16 cellular contexts compared by ENCODE assay signal in genomic region chr10:5981529-5981928, GRCh38. TPM values are rescaled to one million over a fixed set of nuclear protein-coding genes. Genes with fewer than 3 reads are reported as not detected.
DNase-seq lines count a peak whose midpoint lies in the region; ATAC-seq, FAIRE-seq and TF ChIP-seq lines count a peak whose summit lies in the region.
"Had no signal": no experiment of that assay in that cellular context is flagged by ENCODE, and none has a peak within 500 bp of the region (broad histone marks: within the 10 kb centered on the region; RNA-seq: fewer than 3 reads in every experiment).

No MANE protein-coding gene starts in this region.

- TF ChIP-seq EP300 in K562 (IDR thresholded peaks at IDR 0.05; ENCODE audit: low read length): peak; percentile 71

- H4K20me1 ChIP-seq in K562 (replicated peaks; ENCODE audit: control insufficient read depth, insufficient read depth, low read length): no peaks in the 10 kb centered on the region

- peak in 1 of 3 experiments; percentile 7; a peak in 1 of 6 replicates for TF ChIP-seq CTCF in K562 (IDR thresholded peaks at IDR 0.05 in 2 of 3, conservative IDR thresholded peaks at IDR 0.05 in 1 of 3; ENCODE audit: insufficient read depth in 2 of 3, low read depth in 1 of 3, low read length in 3 of 3)
- no peak for TF ChIP-seq CTCF in lower leg skin (IDR thresholded peaks at IDR 0.05)
- TF ChIP-seq CTCF in mucosa of descending colon (IDR thresholded peaks at IDR 0.05): no peak

- H3K9me1 ChIP-seq in K562 (ENCODE audit: control insufficient read depth, insufficient read depth, low read length): no peaks in the 10 kb centered on the region

- ATAC-seq in K562 (no peak), mucosa of descending colon (no peak)
- ATAC-seq: A549, HepG2 had no signal

- TF ChIP-seq RAD21 in K562 (CRISPR knock-in tag; conservative IDR thresholded peaks at IDR 0.05 in 1 of 2, IDR thresholded peaks at IDR 0.05 in 1 of 2): no peak

- H3K27ac ChIP-seq in K562 (ENCODE audit: extremely low read depth, low read depth, low read length): no peak overlapping the region; the same call in 2 of the 3 replicates
- H3K27ac ChIP-seq: A549, C4-2B had no signal

- POLR2A ChIA-PET in K562 (lab: Yijun Ruan, JAX): interaction anchor here (1.3 kb wide), 1 partner anchor 20 kb away, joined by 3 read pairs; no protein-coding TSS in a partner anchor

- H3K36me3 ChIP-seq in K562 (ENCODE audit: control insufficient read depth, insufficient read depth, low read length) (no peaks in the 10 kb centered on the region), mucosa of descending colon (ENCODE audit: low read depth) (no peaks in the 10 kb centered on the region)
- H3K36me3 ChIP-seq: BE2C had no signal

- TF ChIP-seq POLR2A in K562 (conservative IDR thresholded peaks at IDR 0.05) (no peak), lower leg skin (IDR thresholded peaks at IDR 0.05) (no peak)

- in situ Hi-C loops in SK-MEL-5 (cut with HindIII; ENCODE audit: low pct_unique_long_range_greater_than_20kb, low sequenced_read_pairs) (no loop called here), K562 (cut with MboI) (no loop called here)

- BruUV-seq in K562 (replicated peaks; lab: Mats Ljungman, UMichigan): no TSS peak

- CTCF ChIA-PET in K562 (lab: Yijun Ruan, JAX; ENCODE audit: low intra/inter-chr PET ratio): no interaction called here

- H3K4me3 ChIP-seq in K562 (no peak overlapping the region), lower leg skin (ENCODE audit: low read depth, poor library complexity, severe bottlenecking) (no peak overlapping the region), mucosa of descending colon (no peak overlapping the region)
- H3K4me3 ChIP-seq: A549 had no signal

- 2% methylated on average over 9 of the region's 9 CpGs for WGBS in K562 (ENCODE audit: insufficient coverage, low coverage, missing lambda C conversion rate)
- WGBS in lower leg skin, 2 donors: 85 to 96% methylated on average over 9 of the region's 9 CpGs

- FAIRE-seq in K562 (lab: Jason Lieb, UNC): peak; percentile 72
- FAIRE-seq: A549, GM12891, HepG2 had no signal

- no peaks in the 10 kb centered on the region for H3K9me3 ChIP-seq in K562 (replicated peaks; ENCODE audit: control insufficient read depth, insufficient read depth, low read depth, low read length)
- no peaks in the 10 kb centered on the region for H3K9me3 ChIP-seq in mucosa of descending colon
- H3K9me3 ChIP-seq: A549, BE2C had no signal

- peak overlapping the region; percentile 80 for H3K4me2 ChIP-seq in K562 (ENCODE audit: insufficient read depth, low read length)
- H3K4me2 ChIP-seq: A549 had no signal

- peaks cover 12 to 25% of the 10 kb centered on the region in 2 experiments; a peak in 4 of 5 replicates for H3K4me1 ChIP-seq in K562 (replicated peaks in 1 of 2; ENCODE audit: control insufficient read depth in 2 of 2, insufficient read depth in 2 of 2, low read length in 2 of 2)
- H3K4me1 ChIP-seq in mucosa of descending colon (ENCODE audit: low read depth): no peaks in the 10 kb centered on the region
- H3K4me1 ChIP-seq: BE2C had no signal

- H3K9ac ChIP-seq in K562 (ENCODE audit: insufficient read depth in 1 of 2, low read depth in 2 of 2, low read length in 2 of 2): no peak overlapping the region; a peak in 1 of 4 replicates

- H3K27me3 ChIP-seq in K562 (ENCODE audit: control insufficient read depth in 2 of 2, insufficient read depth in 2 of 2, low read length in 2 of 2): no peaks in the 10 kb centered on the region

- H2AFZ ChIP-seq in K562 (ENCODE audit: low read depth, low read length): peak overlapping the region; percentile 44; the same call in 1 of the 2 replicates

- intact Hi-C loops in K562 (cut with micrococcal nuclease) (no loop called here), lower leg skin (cut with DNase I; ENCODE audit: low total_unique reads) (no loop called here), mucosa of descending colon (cut with DNase I, micrococcal nuclease) (no loop called here)

- DNase-seq in SK-MEL-5 (ENCODE audit: low read depth, low spot score) (peak; percentile 27), K562 (ENCODE audit: extremely low read depth in 1 of 4, low spot score in 3 of 4) (peak in 3 of 4 experiments; percentile 28 to 64 (median 46)), lower leg skin (ENCODE audit: low spot score in 2 of 2) (peak; percentile 5 to 81), mucosa of descending colon (no peak), dedifferentiated amniotic fluid mesenchymal stem cell (ENCODE audit: extremely low spot score) (no peak)
- DNase-seq in stimulated activated CD4-positive, alpha-beta T cell treated with anti-CD3 and anti-CD28 coated beads, Interleukin-12 subunit alpha, Interleukin-12 subunit beta, amount 100 ng/mL, for 4 hours: no peak
- DNase-seq: BE2C; CD4-positive, alpha-beta memory T cell; DMS79; GOT3; H9 had no signal

- H3K79me2 ChIP-seq in K562 (ENCODE audit: control insufficient read depth, insufficient read depth, low read length): peaks cover 12% of the 10 kb centered on the region

TF ChIP-seq in K562, 482 proteins besides CTCF, POLR2A, EP300 and RAD21 (continues in another document):
- no peak; the same call in 1 of the 2 replicates for TF ChIP-seq EHMT2 (IDR thresholded peaks at IDR 0.05)
- TF ChIP-seq NR0B1 (IDR thresholded peaks at IDR 0.05; ENCODE audit: partially characterized antibody): no peak
- peak; percentile 74 for TF ChIP-seq CREM (IDR thresholded peaks at IDR 0.05; ENCODE audit: low read depth)
- peak; percentile 64 for TF ChIP-seq STAT5A (IDR thresholded peaks at IDR 0.05; ENCODE audit: borderline replicate concordance, low read length)
- no peak for TF ChIP-seq SMARCA5 (IDR thresholded peaks at IDR 0.05)
- TF ChIP-seq, protein P1, sequence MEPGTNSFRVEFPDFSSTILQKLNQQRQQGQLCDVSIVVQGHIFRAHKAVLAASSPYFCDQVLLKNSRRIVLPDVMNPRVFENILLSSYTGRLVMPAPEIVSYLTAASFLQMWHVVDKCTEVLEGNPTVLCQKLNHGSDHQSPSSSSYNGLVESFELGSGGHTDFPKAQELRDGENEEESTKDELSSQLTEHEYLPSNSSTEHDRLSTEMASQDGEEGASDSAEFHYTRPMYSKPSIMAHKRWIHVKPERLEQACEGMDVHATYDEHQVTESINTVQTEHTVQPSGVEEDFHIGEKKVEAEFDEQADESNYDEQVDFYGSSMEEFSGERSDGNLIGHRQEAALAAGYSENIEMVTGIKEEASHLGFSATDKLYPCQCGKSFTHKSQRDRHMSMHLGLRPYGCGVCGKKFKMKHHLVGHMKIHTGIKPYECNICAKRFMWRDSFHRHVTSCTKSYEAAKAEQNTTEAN (CRISPR knock-in tag; IDR thresholded peaks at IDR 0.05): no peak
- no peak for TF ChIP-seq JUND (IDR thresholded peaks at IDR 0.05; ENCODE audit: borderline replicate concordance, low read depth, low read length)
- TF ChIP-seq JUND (tag; IDR thresholded peaks at IDR 0.05; ENCODE audit: borderline replicate concordance, low read depth, low read length): 0 out of 3 replicates have a peak, but pooled peaks have one; percentile 21
- TF ChIP-seq CBFA2T2 (conservative IDR thresholded peaks at IDR 0.05): peak; percentile 87
- no peak for TF ChIP-seq ZFP1 (CRISPR knock-in tag; IDR thresholded peaks at IDR 0.05)
- TF ChIP-seq CAMTA2 (CRISPR knock-in tag; conservative IDR thresholded peaks at IDR 0.05): no peak
- TF ChIP-seq ZNF696 (CRISPR knock-in tag; conservative IDR thresholded peaks at IDR 0.05): no peak

RNA-seq across cellular contexts. Expression of gene IL15RA, which starts 4.2 kb away (rescaled TPM):
- total RNA-seq in SK-MEL-5 (2014; rRNA removed; shearing (Covaris generic)): 0.24 and 0.79 TPM in 2 replicates
- 0.96 and 3.6 TPM in 2 replicates for polyA plus RNA-seq in SK-MEL-5 (2015; cell fraction: cytosol; rRNA removed)
- 0.56 and 3.2 TPM in 2 replicates for polyA plus RNA-seq in SK-MEL-5 (2015; cell fraction: nucleus; rRNA removed)
- total RNA-seq in K562 (2011; cell fraction: chromatin; rRNA removed; ENCODE audit: low replicate concordance): 12.8 and 14.2 TPM in 2 replicates
- total RNA-seq in K562 (2011; cell fraction: nucleolus; rRNA removed): 16.7 and 17.9 TPM in 2 replicates
- total RNA-seq in K562 (2011; cell fraction: nucleoplasm; rRNA removed): 13.9 and 18.0 TPM in 2 replicates
- total RNA-seq in K562 (2014; rRNA removed): 9.8 and 10.1 TPM in 2 replicates
- 4.0 and 4.5 TPM in 2 replicates for total RNA-seq in K562 (2014; rRNA removed; fragmentation: Illumina TruSeq; extraction: Trizol)
- total RNA-seq in K562 (2015; rRNA removed; fragmentation: Illumina TruSeq; extraction: Trizol): 4.7 and 5.2 TPM in 2 replicates
- 9.4 and 11.7 TPM in 2 replicates for total RNA-seq in K562 (2021)
- 8.0 and 18.3 TPM in 2 replicates for polyA plus RNA-seq in K562 (2011; rRNA removed)
- 20.1 and 26.7 TPM in 2 replicates for polyA plus RNA-seq in K562 (2011; cell fraction: cytosol; rRNA removed)
- 12.0 and 12.3 TPM in 2 replicates for polyA plus RNA-seq in K562 (2011; cell fraction: nucleus; rRNA removed)
- polyA plus RNA-seq in K562 (2012): 5.6 and 11.1 TPM in 2 replicates
- 10.6 and 11.2 TPM in 2 replicates for polyA plus RNA-seq in K562 (2014; fragmentation: Illumina TruSeq; extraction: Trizol)
- polyA plus RNA-seq in K562 (2014; fragmentation: Nextera tagmentation; extraction: Ambion mirVana): 1 to 10 TPM; 1.2 to 2.0 TPM
- polyA plus RNA-seq in K562 (2014; rRNA removed): 8.7 and 9.9 TPM in 2 replicates
- 4.5 and 4.7 TPM in 2 replicates for polyA minus RNA-seq in K562 (2011; rRNA and poly(A)+ RNA removed)
- polyA minus RNA-seq in K562 (2011; cell fraction: cytosol; rRNA and poly(A)+ RNA removed): 10.1 and 10.2 TPM in 2 replicates
- polyA minus RNA-seq in K562 (2011; cell fraction: nucleus; rRNA and poly(A)+ RNA removed): 2.9 and 3.1 TPM in 2 replicates
- 10 to 100 TPM in 3 of 4 donors, 1 to 10 TPM in 1; 9.3 to 30.8 (median 24.8) TPM for total RNA-seq in lower leg skin
- 10 to 100 TPM; 19.4 to 26.6 (median 20.6) TPM for total RNA-seq in mucosa of descending colon
- total RNA-seq: G401 had no signal

Comparison
In these comparisons a context has a peak if more than half of its experiments do, and no peak if none do; other contexts are left out.
1. DNase-seq: peak in SK-MEL-5 (single experiment), K562 (3 of 4) and lower leg skin (2 of 2); none in mucosa of descending colon (0 of 3), dedifferentiated amniotic fluid mesenchymal stem cell (single experiment) and stimulated activated CD4-positive, alpha-beta T cell treated with anti-CD3 and anti-CD28 coated beads, Interleukin-12 subunit alpha, Interleukin-12 subunit beta, amount 100 ng/mL, for 4 hours (single experiment).